In genomic region chr3:32238027-32238815, GRCh38 we compare ENCODE assay signal across 8 cellular contexts. TPM values are rescaled to one million over a fixed set of nuclear protein-coding genes. Genes with fewer than 3 reads are reported as not detected.
DNase-seq lines count a peak whose midpoint lies in the region; ATAC-seq, FAIRE-seq and TF ChIP-seq lines count a peak whose summit lies in the region.

CMTM8 (plus strand) TSS chr3:32238680; CDS start chr3:32238973, 293 bp downstream.

- intact Hi-C loops in activated T-helper 2 cell treated with anti-CD3 and anti-CD28 coated beads, Interferon-gamma antibody, Interleukin-2, Interleukin-4, amounts not matched to agents 10 μg/mL and 5 μg/mL and 100 μg/mL, durations not matched to agents 14 hours and 24 hours and 36 hours (cut with micrococcal nuclease), result loop anchor here (2.0 kb wide), 2 partner anchors 19 to 59 kb away; no protein-coding TSS in a partner anchor
- intact Hi-C loops in pancreas (cut with DNase I), result no loop called here

- H3K9me3 Mint-ChIP-seq in activated T-helper 2 cell treated with anti-CD3 and anti-CD28 coated beads, Interferon-gamma antibody, Interleukin-2, Interleukin-4, amounts not matched to agents 10 μg/mL and 5 μg/mL and 100 μg/mL, durations not matched to agents 14 hours and 24 hours and 36 hours, result peaks cover 16% of the 10 kb centered on the region

- H3K27me3 ChIP-seq in Peyer's patch (no peaks in the 10 kb centered on the region), pancreas (no peaks in the 10 kb centered on the region)

- DNase-seq in GM18507 (ENCODE audit: extremely low spot score, insufficient read length, low read depth) (peak; percentile 17), Peyer's patch (peak; percentile 36 to 85 (median 79)), frontal cortex (ENCODE audit: low spot score in 2 of 2) (peak; percentile 19 to 47), pancreas (peak; percentile 69 to 90 (median 81)), ureter (ENCODE audit: low spot score) (peak; percentile 53), GM19240 (ENCODE audit: insufficient read length, low spot score) (no peak)
- peak; percentile 54 for DNase-seq in activated T-helper 2 cell treated with anti-CD3 and anti-CD28 coated beads, Interferon-gamma antibody, Interleukin-2, Interleukin-4, amounts not matched to agents 10 μg/mL and 5 μg/mL and 100 μg/mL, durations not matched to agents 14 hours and 24 hours and 36 hours (ENCODE audit: low spot score)

- H3K36me3 ChIP-seq in Peyer's patch (no peaks in the 10 kb centered on the region), pancreas (no peaks in the 10 kb centered on the region)

- H3K27ac Mint-ChIP-seq in activated T-helper 2 cell treated with anti-CD3 and anti-CD28 coated beads, Interferon-gamma antibody, Interleukin-2, Interleukin-4, amounts not matched to agents 10 μg/mL and 5 μg/mL and 100 μg/mL, durations not matched to agents 14 hours and 24 hours and 36 hours, result peak within 1 kb of the TSS; percentile 26

- 1% methylated on average over 59 to 79 of the region's 80 CpGs for WGBS in pancreas, 2 donors

- FAIRE-seq in GM18507 (lab: Jason Lieb, UNC) (no peak), frontal cortex (lab: Jason Lieb, UNC) (no peak), pancreas (lab: Jason Lieb, UNC) (no peak)

- H3K9me3 ChIP-seq in Peyer's patch (no peaks in the 10 kb centered on the region), pancreas (no peaks in the 10 kb centered on the region)

- H3K4me3 ChIP-seq in Peyer's patch (peak within 1 kb of the TSS; percentile 58 to 89 (median 78)), pancreas (peak within 1 kb of the TSS; percentile 73 to 96 (median 78))

- H3K4me1 Mint-ChIP-seq in activated T-helper 2 cell treated with anti-CD3 and anti-CD28 coated beads, Interferon-gamma antibody, Interleukin-2, Interleukin-4, amounts not matched to agents 10 μg/mL and 5 μg/mL and 100 μg/mL, durations not matched to agents 14 hours and 24 hours and 36 hours (ENCODE audit: low read depth), result peaks cover 17% of the 10 kb centered on the region

- peaks cover 0 to 8% (median 0%) of the 10 kb centered on the region in 4 donors for H3K4me1 ChIP-seq in Peyer's patch
- peaks cover 4 to 11% (median 4%) of the 10 kb centered on the region in 3 donors for H3K4me1 ChIP-seq in pancreas

- ATAC-seq in HG03521 (IDR thresholded peaks at IDR 0.05; ENCODE audit: unreplicated experiment) (peak; percentile 40), pancreas (peak; percentile 83 to 92 (median 86))

- H3K27me3 Mint-ChIP-seq in activated T-helper 2 cell treated with anti-CD3 and anti-CD28 coated beads, Interferon-gamma antibody, Interleukin-2, Interleukin-4, amounts not matched to agents 10 μg/mL and 5 μg/mL and 100 μg/mL, durations not matched to agents 14 hours and 24 hours and 36 hours (ENCODE audit: low read depth), result peaks cover 34% of the 10 kb centered on the region

- H3K27ac ChIP-seq in Peyer's patch (peak within 1 kb of the TSS; percentile 53 to 80 (median 53)), pancreas (peak within 1 kb of the TSS; percentile 72 to 88 (median 84))

- peak within 1 kb of the TSS; percentile 81 for H3K4me3 Mint-ChIP-seq in activated T-helper 2 cell treated with anti-CD3 and anti-CD28 coated beads, Interferon-gamma antibody, Interleukin-2, Interleukin-4, amounts not matched to agents 10 μg/mL and 5 μg/mL and 100 μg/mL, durations not matched to agents 14 hours and 24 hours and 36 hours (ENCODE audit: low read depth)

- peaks cover 14% of the 10 kb centered on the region for H3K36me3 Mint-ChIP-seq in activated T-helper 2 cell treated with anti-CD3 and anti-CD28 coated beads, Interferon-gamma antibody, Interleukin-2, Interleukin-4, amounts not matched to agents 10 μg/mL and 5 μg/mL and 100 μg/mL, durations not matched to agents 14 hours and 24 hours and 36 hours (ENCODE audit: low read depth)

- TF ChIP-seq CTCF in Peyer's patch (IDR thresholded peaks at IDR 0.05), result no peak
- TF ChIP-seq CTCF in pancreas (IDR thresholded peaks at IDR 0.05), result no peak

- peak; percentile 68 to 84 for TF ChIP-seq POLR2A in Peyer's patch (IDR thresholded peaks at IDR 0.05)

RNA-seq across cellular contexts. Expression of gene CMTM8, which starts in this region (rescaled TPM):
- total RNA-seq in Peyer's patch, result 10 to 100 TPM in 2 of 4 donors, 1 to 10 TPM in 1, not detected in 1; 7.1 to 16.5 (median 13.1) TPM
- 3.6 TPM in 2 replicates for total RNA-seq in activated T-helper 2 cell treated with anti-CD3 and anti-CD28 coated beads, Interferon-gamma antibody, Interleukin-2, Interleukin-4, amounts not matched to agents 10 μg/mL and 5 μg/mL and 100 μg/mL, durations not matched to agents 14 hours and 24 hours and 36 hours
- 0.41 TPM for total RNA-seq in frontal cortex
- total RNA-seq in pancreas, result 10 to 100 TPM; 12.6 to 17.9 (median 16.7) TPM
- polyA plus RNA-seq in pancreas, result 10 to 100 TPM; 11.0 to 23.7 TPM
- total RNA-seq in ureter, result 5.7 TPM

Comparison
In these comparisons a context has a peak if more than half of its experiments do, and no peak if none do; other contexts are left out.
1. Peak in DNase-seq in frontal cortex; RNA of the gene not detected or under 1 TPM.